Comparison of ENCODE assay signal across 12 cellular contexts in genomic region chr14:98941481-98941880, GRCh38.
A peak's percentile ranks its signal among the peaks of the same experiment; 100 is the strongest.
DNase-seq lines count a peak whose midpoint lies in the region; ATAC-seq lines count a peak whose summit lies in the region.
"Had no signal": no experiment of that assay in that cellular context is flagged by ENCODE, and none has a peak within 500 bp of the region (broad histone marks: within the 10 kb centered on the region; RNA-seq: fewer than 3 reads in every experiment).

No MANE protein-coding gene starts in this region.

- peaks cover 4% of the 10 kb centered on the region for H3K9me3 Mint-ChIP-seq in activated T-cell treated with anti-CD3 and anti-CD28 coated beads, Interleukin-2, amount 50 U/mL, for 4 hours
- H3K9me3 Mint-ChIP-seq in activated naive CD8-positive, alpha-beta T cell treated with anti-CD3 and anti-CD28 coated beads, Interleukin-2, amount 50 U/mL, for 24 hours = no peaks in the 10 kb centered on the region
- H3K9me3 Mint-ChIP-seq in activated naive CD8-positive, alpha-beta T cell treated with anti-CD3 and anti-CD28 coated beads for 36 hours = peaks cover 2% of the 10 kb centered on the region
- H3K9me3 Mint-ChIP-seq: CD4-positive, alpha-beta T cell; H9 had no signal

- H3K27ac Mint-ChIP-seq in activated naive CD8-positive, alpha-beta T cell treated with anti-CD3 and anti-CD28 coated beads, Interleukin-2, amount 50 U/mL, for 24 hours = no peak overlapping the region
- H3K27ac Mint-ChIP-seq in activated naive CD8-positive, alpha-beta T cell treated with anti-CD3 and anti-CD28 coated beads for 36 hours = no peak overlapping the region
- H3K27ac Mint-ChIP-seq: CD4-positive, alpha-beta T cell; H9 had no signal

- no peaks in the 10 kb centered on the region for H3K27me3 Mint-ChIP-seq in activated T-cell treated with anti-CD3 and anti-CD28 coated beads, Interleukin-2, amount 50 U/mL, for 4 hours (ENCODE audit: low read depth)
- H3K27me3 Mint-ChIP-seq in activated naive CD8-positive, alpha-beta T cell treated with anti-CD3 and anti-CD28 coated beads, Interleukin-2, amount 50 U/mL, for 24 hours = no peaks in the 10 kb centered on the region
- H3K27me3 Mint-ChIP-seq in activated naive CD8-positive, alpha-beta T cell treated with anti-CD3 and anti-CD28 coated beads for 36 hours = no peaks in the 10 kb centered on the region
- H3K27me3 Mint-ChIP-seq: CD4-positive, alpha-beta T cell had no signal

- H3K36me3 Mint-ChIP-seq in activated T-cell treated with anti-CD3 and anti-CD28 coated beads, Interleukin-2, amount 50 U/mL, for 4 hours (ENCODE audit: insufficient read depth) = no peaks in the 10 kb centered on the region
- no peaks in the 10 kb centered on the region for H3K36me3 Mint-ChIP-seq in activated naive CD8-positive, alpha-beta T cell treated with anti-CD3 and anti-CD28 coated beads, Interleukin-2, amount 50 U/mL, for 24 hours (ENCODE audit: low read depth)
- H3K36me3 Mint-ChIP-seq in activated naive CD8-positive, alpha-beta T cell treated with anti-CD3 and anti-CD28 coated beads for 36 hours = peaks cover 3% of the 10 kb centered on the region

- no peak overlapping the region for H3K4me3 Mint-ChIP-seq in activated T-cell treated with anti-CD3 and anti-CD28 coated beads, Interleukin-2, amount 50 U/mL, for 4 hours
- H3K4me3 Mint-ChIP-seq in activated naive CD8-positive, alpha-beta T cell treated with anti-CD3 and anti-CD28 coated beads, Interleukin-2, amount 50 U/mL, for 24 hours = no peak overlapping the region
- no peak overlapping the region for H3K4me3 Mint-ChIP-seq in activated naive CD8-positive, alpha-beta T cell treated with anti-CD3 and anti-CD28 coated beads for 36 hours
- H3K4me3 Mint-ChIP-seq: CD4-positive, alpha-beta T cell; H9 had no signal

- no peak for DNase-seq in activated CD4-positive, CD25-positive, alpha-beta regulatory T cell (lab: John Stamatoyannopoulos, UW)
- no peak for DNase-seq in activated T-cell treated with anti-CD3 and anti-CD28 coated beads, Interleukin-2, amount 50 U/mL, for 4 hours
- no peak for DNase-seq in activated T-cell treated with anti-CD3 and anti-CD28 coated beads, Interleukin-2, amount 50 U/mL, for 1 hour
- DNase-seq in activated naive CD8-positive, alpha-beta T cell treated with anti-CD3 and anti-CD28 coated beads, Interleukin-2, amount 50 U/mL, for 24 hours = no peak
- no peak for DNase-seq in activated naive CD8-positive, alpha-beta T cell treated with anti-CD3 and anti-CD28 coated beads for 36 hours
- DNase-seq in hepatic stellate cell (ENCODE audit: low spot score) = no peak
- DNase-seq: AML-193; Caco-2; CD4-positive, alpha-beta T cell; H9 had no signal

- peak; percentile 70 to 85 for ATAC-seq in activated CD4-positive, CD25-positive, alpha-beta regulatory T cell treated with anti-CD3 and anti-CD28 coated beads, Interleukin-2, amount 50 U/mL, for 24 hours
- ATAC-seq in activated T-cell treated with anti-CD3 and anti-CD28 coated beads, Interleukin-2, amount 50 U/mL, for 4 hours = peak; percentile 46 to 58
- peak; percentile 25 for ATAC-seq in activated naive CD8-positive, alpha-beta T cell treated with anti-CD3 and anti-CD28 coated beads, Interleukin-2, amount 50 U/mL, for 24 hours
- ATAC-seq: A549 had no signal

- H3K4me1 Mint-ChIP-seq in activated T-cell treated with anti-CD3 and anti-CD28 coated beads, Interleukin-2, amount 50 U/mL, for 4 hours (ENCODE audit: low read depth) = peaks cover 45% of the 10 kb centered on the region
- H3K4me1 Mint-ChIP-seq in activated naive CD8-positive, alpha-beta T cell treated with anti-CD3 and anti-CD28 coated beads, Interleukin-2, amount 50 U/mL, for 24 hours = peaks cover 40% of the 10 kb centered on the region
- peaks cover 41% of the 10 kb centered on the region for H3K4me1 Mint-ChIP-seq in activated naive CD8-positive, alpha-beta T cell treated with anti-CD3 and anti-CD28 coated beads for 36 hours

Comparison
In these comparisons a context has a peak if more than half of its experiments do, and no peak if none do; other contexts are left out.
1. ATAC-seq: peak in every context shown above with its lines; median percentile 78 in activated CD4-positive, CD25-positive, alpha-beta regulatory T cell treated with anti-CD3 and anti-CD28 coated beads, Interleukin-2, amount 50 U/mL, for 24 hours; 52 in activated T-cell treated with anti-CD3 and anti-CD28 coated beads, Interleukin-2, amount 50 U/mL, for 4 hours; 25 in activated naive CD8-positive, alpha-beta T cell treated with anti-CD3 and anti-CD28 coated beads, Interleukin-2, amount 50 U/mL, for 24 hours.